ENCODE assay signal across 22 cellular contexts in the genomic region with DNA sequence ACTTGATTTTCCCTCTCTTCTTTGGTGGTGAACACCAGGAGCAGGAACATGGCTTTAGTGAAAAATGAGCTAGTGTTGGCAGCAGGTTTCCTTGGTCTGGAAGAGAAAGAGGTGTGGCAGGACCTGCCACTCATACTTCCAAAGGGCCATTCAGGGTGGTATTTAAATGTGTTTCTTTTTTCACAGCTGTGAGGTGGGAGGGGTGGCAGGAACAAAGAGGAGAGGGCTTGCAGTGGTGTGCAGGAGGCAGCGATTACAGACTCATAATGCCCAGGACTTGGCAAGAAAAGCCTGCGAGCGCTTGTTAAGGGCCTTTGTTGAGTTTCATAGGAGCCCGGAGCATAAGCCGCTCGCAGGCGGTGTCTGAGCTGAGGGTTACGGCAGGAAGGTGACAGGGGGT. TPM values are rescaled to one million over a fixed set of nuclear protein-coding genes. Genes with fewer than 3 reads are reported as not detected.
DNase-seq lines count a peak whose midpoint lies in the region; ATAC-seq and TF ChIP-seq lines count a peak whose summit lies in the region.
"Had no signal": no experiment of that assay in that cellular context is flagged by ENCODE, and none has a peak within 500 bp of the region (broad histone marks: within the 10 kb centered on the region; RNA-seq: fewer than 3 reads in every experiment).

No MANE protein-coding gene starts in this region.

- H3K4me3 Mint-ChIP-seq in activated CD4-positive, alpha-beta memory T cell treated with anti-CD3 and anti-CD28 coated beads, Interleukin-2, amount 10 ng/mL, durations not matched to agents 7 days and 5 days = no peak overlapping the region
- H3K4me3 Mint-ChIP-seq: activated naive CD8-positive, alpha-beta T cell treated with anti-CD3 and anti-CD28 coated beads for 36 hours; CD8-positive, alpha-beta memory T cell; stimulated activated naive B cell treated with anti-CD40 and anti-IgM and Interleukin-4, amounts not matched to agents 10 μg/mL and 1 μg/mL and 100 μg/mL, for 72 hours had no signal

- H3K4me3 ChIP-seq in HAP-1 = no peak overlapping the region
- H3K4me3 ChIP-seq in neuronal stem cell (ENCODE audit: low read length in 2 of 2) = no peak overlapping the region
- no peak overlapping the region for H3K4me3 ChIP-seq in esophagus squamous epithelium
- H3K4me3 ChIP-seq: lower lobe of right lung, ovary, PC-9, sigmoid colon, SJSA1, tibial artery had no signal

- no peak overlapping the region for H2AK5ac ChIP-seq in neuronal stem cell (ENCODE audit: low read depth, low read length)

- POLR2A ChIA-PET in activated CD4-positive, alpha-beta memory T cell treated with anti-CD3 and anti-CD28 coated beads, Interleukin-2, amount 10 ng/mL, durations not matched to agents 7 days and 5 days (lab: Charles Lee) = no interaction called here

- no peak overlapping the region for H2BK5ac ChIP-seq in neuronal stem cell (ENCODE audit: low read length)

- no peak overlapping the region for H2BK120ac ChIP-seq in neuronal stem cell (ENCODE audit: low read depth, low read length)

- no peak overlapping the region for H3K18ac ChIP-seq in neuronal stem cell (ENCODE audit: low read length)

- intact Hi-C loops in esophagus squamous epithelium (cut with DNase I) = no loop called here

- H3K79me1 ChIP-seq in neuronal stem cell (ENCODE audit: low read depth, low read length) = no peaks in the 10 kb centered on the region

- H2BK15ac ChIP-seq in neuronal stem cell (ENCODE audit: low read length) = no peak overlapping the region

- no peaks in the 10 kb centered on the region for H3K9me3 ChIP-seq in HAP-1
- H3K9me3 ChIP-seq in neuronal stem cell (replicated peaks in 1 of 2; ENCODE audit: control insufficient read depth in 2 of 2, insufficient read depth in 1 of 2, low read depth in 1 of 2, low read length in 2 of 2) = no peaks in the 10 kb centered on the region
- no peaks in the 10 kb centered on the region for H3K9me3 ChIP-seq in esophagus squamous epithelium
- H3K9me3 ChIP-seq: lower lobe of right lung, ovary, sigmoid colon, SJSA1, tibial artery had no signal

- no peak overlapping the region for H3K14ac ChIP-seq in neuronal stem cell (ENCODE audit: low read length)

- H4K91ac ChIP-seq in neuronal stem cell (ENCODE audit: low read depth, low read length, poor library complexity) = no peak overlapping the region

- no peaks in the 10 kb centered on the region for H3K27me3 ChIP-seq in HAP-1 (ENCODE audit: low read depth)
- peaks cover 0 to 49% (median 0%) of the 10 kb centered on the region in 3 experiments for H3K27me3 ChIP-seq in neuronal stem cell (ENCODE audit: control insufficient read depth in 3 of 3, insufficient read depth in 3 of 3, low read depth in 1 of 3, low read length in 3 of 3)
- peaks cover 0 to 17% (median 0%) of the 10 kb centered on the region in 4 donors for H3K27me3 ChIP-seq in esophagus squamous epithelium
- H3K27me3 ChIP-seq: ovary, sigmoid colon, tibial artery had no signal

- H3K4me1 ChIP-seq in HAP-1 (peaks cover 16% of the 10 kb centered on the region), neuronal stem cell (ENCODE audit: control insufficient read depth in 2 of 2, insufficient read depth in 1 of 2, low read depth in 1 of 2, low read length in 2 of 2) (peaks cover 7 to 31% of the 10 kb centered on the region in 2 donors), esophagus squamous epithelium (peaks cover 0 to 11% (median 0%) of the 10 kb centered on the region in 3 donors)
- H3K4me1 ChIP-seq: lower lobe of right lung, SJSA1 had no signal

- no peaks in the 10 kb centered on the region for H3K36me3 Mint-ChIP-seq in activated CD4-positive, alpha-beta memory T cell treated with anti-CD3 and anti-CD28 coated beads, Interleukin-2, amount 10 ng/mL, durations not matched to agents 7 days and 5 days (ENCODE audit: low read depth)
- H3K36me3 Mint-ChIP-seq: activated naive CD8-positive, alpha-beta T cell treated with anti-CD3 and anti-CD28 coated beads for 36 hours; CD8-positive, alpha-beta memory T cell; stimulated activated naive B cell treated with anti-CD40 and anti-IgM and Interleukin-4, amounts not matched to agents 10 μg/mL and 1 μg/mL and 100 μg/mL, for 72 hours had no signal

- no peak for TF ChIP-seq POLR2A in esophagus squamous epithelium (IDR thresholded peaks at IDR 0.05)

- ATAC-seq in HG02623 (IDR thresholded peaks at IDR 0.05; ENCODE audit: unreplicated experiment) = no peak
- ATAC-seq: stimulated activated naive B cell treated with anti-CD40 and anti-IgM and Interleukin-4, amounts not matched to agents 10 μg/mL and 1 μg/mL and 100 μg/mL, for 72 hours had no signal

- peaks cover 5% of the 10 kb centered on the region for H3K27me3 Mint-ChIP-seq in activated CD4-positive, alpha-beta memory T cell treated with anti-CD3 and anti-CD28 coated beads, Interleukin-2, amount 10 ng/mL, durations not matched to agents 7 days and 5 days

- no CpG with 5 or more reads among the region's 8 CpGs for WGBS in neuronal stem cell (ENCODE audit: extremely low coverage in 2 of 2, insufficient read length in 2 of 2, insufficient replicate concordance in 1 of 2), 2 donors
- WGBS in esophagus squamous epithelium, 2 donors = 61 to 77% methylated on average over 7 to 8 of the region's 8 CpGs

- in situ Hi-C loops in HAP-1 (cut with MboI; ENCODE audit: low sequenced_read_pairs) = no loop called here

- DNase-seq in HAP-1 (ENCODE audit: low spot score in 2 of 2) (peak; percentile 87 to 92), NCI-H2029 (lab: John Stamatoyannopoulos, UW) (peak; percentile 24), astrocyte of the hippocampus (ENCODE audit: low read depth, low spot score) (peak; percentile 33), neuronal stem cell (ENCODE audit: low spot score) (peak; percentile 71), pons (ENCODE audit: low spot score) (no peak), esophagus squamous epithelium (lab: John Stamatoyannopoulos, UW) (no peak)
- DNase-seq in activated CD4-positive, alpha-beta memory T cell treated with anti-CD3 and anti-CD28 coated beads, Interleukin-2, amount 10 ng/mL, durations not matched to agents 7 days and 5 days = no peak
- DNase-seq: activated naive CD8-positive, alpha-beta T cell treated with anti-CD3 and anti-CD28 coated beads for 36 hours; CD8-positive, alpha-beta memory T cell; hippocampal formation; islet precursor cell; lower lobe of right lung; NCI-H1048; ovary; PC-9; sigmoid colon; stimulated activated naive B cell treated with anti-CD40 and anti-IgM and Interleukin-4, amounts not matched to agents 10 μg/mL and 1 μg/mL and 100 μg/mL, for 72 hours; tibial artery had no signal

- peak overlapping the region; percentile 73 for H3K27ac ChIP-seq in neuronal stem cell (replicated peaks; ENCODE audit: low read length)
- H3K27ac ChIP-seq in esophagus squamous epithelium = no peak overlapping the region
- H3K27ac ChIP-seq: lower lobe of right lung, ovary, PC-9, sigmoid colon, SJSA1, tibial artery had no signal

- H3K4me1 Mint-ChIP-seq in activated CD4-positive, alpha-beta memory T cell treated with anti-CD3 and anti-CD28 coated beads, Interleukin-2, amount 10 ng/mL, durations not matched to agents 7 days and 5 days = no peaks in the 10 kb centered on the region
- H3K4me1 Mint-ChIP-seq: activated naive CD8-positive, alpha-beta T cell treated with anti-CD3 and anti-CD28 coated beads for 36 hours; CD8-positive, alpha-beta memory T cell; stimulated activated naive B cell treated with anti-CD40 and anti-IgM and Interleukin-4, amounts not matched to agents 10 μg/mL and 1 μg/mL and 100 μg/mL, for 72 hours had no signal

- H3K9ac ChIP-seq in neuronal stem cell (ENCODE audit: low read depth, low read length, poor library complexity) = no peak overlapping the region

- no peak overlapping the region for H2BK12ac ChIP-seq in neuronal stem cell (ENCODE audit: low read length)

- H3K4me2 ChIP-seq in neuronal stem cell (ENCODE audit: insufficient read depth, low read length, poor library complexity, severe bottlenecking) = peak overlapping the region; percentile 36
- H3K4me2 ChIP-seq: PC-9 had no signal

- no peak overlapping the region for H3K4ac ChIP-seq in neuronal stem cell (ENCODE audit: low read length)

- H4K8ac ChIP-seq in neuronal stem cell (ENCODE audit: low read depth, low read length) = no peak overlapping the region

- H3K36me3 ChIP-seq in HAP-1 (replicated peaks) = no peaks in the 10 kb centered on the region
- H3K36me3 ChIP-seq in neuronal stem cell (replicated peaks in 1 of 2; ENCODE audit: control insufficient read depth in 2 of 2, insufficient read depth in 2 of 2, low read length in 2 of 2) = no peaks in the 10 kb centered on the region
- H3K36me3 ChIP-seq in esophagus squamous epithelium = no peaks in the 10 kb centered on the region
- H3K36me3 ChIP-seq: lower lobe of right lung, ovary, sigmoid colon, SJSA1, tibial artery had no signal

- CTCF ChIA-PET in activated CD4-positive, alpha-beta memory T cell treated with anti-CD3 and anti-CD28 coated beads, Interleukin-2, amount 10 ng/mL, durations not matched to agents 7 days and 5 days (lab: Charles Lee) = no interaction called here

- H3K23ac ChIP-seq in neuronal stem cell (ENCODE audit: low read depth, low read length, poor library complexity) = no peak overlapping the region

- no peaks in the 10 kb centered on the region for H3K9me3 Mint-ChIP-seq in activated CD4-positive, alpha-beta memory T cell treated with anti-CD3 and anti-CD28 coated beads, Interleukin-2, amount 10 ng/mL, durations not matched to agents 7 days and 5 days
- H3K9me3 Mint-ChIP-seq: activated naive CD8-positive, alpha-beta T cell treated with anti-CD3 and anti-CD28 coated beads for 36 hours; CD8-positive, alpha-beta memory T cell; stimulated activated naive B cell treated with anti-CD40 and anti-IgM and Interleukin-4, amounts not matched to agents 10 μg/mL and 1 μg/mL and 100 μg/mL, for 72 hours had no signal

- peak overlapping the region; percentile 38 for H2AFZ ChIP-seq in neuronal stem cell (ENCODE audit: low read length)
- H2AFZ ChIP-seq: PC-9 had no signal

- no peak overlapping the region for H3K27ac Mint-ChIP-seq in activated CD4-positive, alpha-beta memory T cell treated with anti-CD3 and anti-CD28 coated beads, Interleukin-2, amount 10 ng/mL, durations not matched to agents 7 days and 5 days
- H3K27ac Mint-ChIP-seq: activated naive CD8-positive, alpha-beta T cell treated with anti-CD3 and anti-CD28 coated beads for 36 hours; stimulated activated naive B cell treated with anti-CD40 and anti-IgM and Interleukin-4, amounts not matched to agents 10 μg/mL and 1 μg/mL and 100 μg/mL, for 72 hours had no signal

- no peak for TF ChIP-seq CTCF in esophagus squamous epithelium (IDR thresholded peaks at IDR 0.05)

RNA-seq across cellular contexts. Expression of gene WIPF3, which starts 36.8 kb away (rescaled TPM):
- polyA plus RNA-seq in neuronal stem cell (2013, experiment 1 of 2) = 14.8 TPM
- 15.7 TPM for polyA plus RNA-seq in neuronal stem cell (2013, experiment 2 of 2)
- total RNA-seq in activated CD4-positive, alpha-beta memory T cell treated with anti-CD3 and anti-CD28 coated beads, Interleukin-2, amount 10 ng/mL, durations not matched to agents 7 days and 5 days = not detected
- total RNA-seq in esophagus squamous epithelium = 1 to 10 TPM in 1 of 4 donors, under 1 TPM in 2, not detected in 1; 0.18 to 1.1 (median 0.61) TPM
- total RNA-seq: activated naive CD8-positive, alpha-beta T cell treated with anti-CD3 and anti-CD28 coated beads for 36 hours; CD8-positive, alpha-beta memory T cell; Daoy; SJSA1; T-helper 2 cell treated with Interferon-gamma antibody and Interleukin-4, amounts not matched to agents 100 ng/mL and 5 ng/mL, for 36 hours had no signal
- polyA plus RNA-seq: CD8-positive, alpha-beta memory T cell had no signal

Comparison
In these comparisons a context has a peak if more than half of its experiments do, and no peak if none do; other contexts are left out.
1. DNase-seq: peak in HAP-1 (2 of 2), NCI-H2029 (single experiment), astrocyte of the hippocampus (single experiment) and neuronal stem cell (single experiment); none in pons (single experiment), activated CD4-positive, alpha-beta memory T cell treated with anti-CD3 and anti-CD28 coated beads, Interleukin-2, amount 10 ng/mL, durations not matched to agents 7 days and 5 days (single experiment) and esophagus squamous epithelium (single experiment).